ENCODE assay signal across 22 cellular contexts in genomic region chr13:31225998-31226675, GRCh38.
"Had no signal": no experiment of that assay in that cellular context is flagged by ENCODE, and none has a peak within 500 bp of the region (broad histone marks: within the 10 kb centered on the region; RNA-seq: fewer than 3 reads in every experiment).

No MANE protein-coding gene starts in this region.

- H3K4me3 ChIP-seq: breast epithelium, colonic mucosa, dorsolateral prefrontal cortex, esophagus squamous epithelium, gastroesophageal sphincter, heart right ventricle, left lung, thoracic aorta had no signal

- H3K27ac Mint-ChIP-seq: activated naive CD8-positive, alpha-beta T cell; activated T-cell treated with anti-CD3 and anti-CD28 coated beads, Interleukin-2, amount 50 U/mL, for 24 hours; activated T-helper 17 cell treated with anti-CD3 and anti-CD28 coated beads, Interleukin-2, amount 50 U/mL, for 72 hours; immature natural killer cell; T-helper 2 cell treated with Interferon-gamma antibody and Interleukin-4, amounts not matched to agents 5 μg/mL and 100 μg/mL, for 36 hours; type B pancreatic cell had no signal

- ATAC-seq: activated T-helper 17 cell treated with anti-CD3 and anti-CD28 coated beads, Interleukin-2, amount 50 U/mL, for 72 hours; effector memory CD8-positive, alpha-beta T cell; gastroesophageal sphincter; left lung had no signal

- H3K36me3 ChIP-seq: breast epithelium, colonic mucosa, esophagus squamous epithelium, left lung, thoracic aorta had no signal

- H3K4me3 Mint-ChIP-seq: activated naive CD8-positive, alpha-beta T cell; activated T-cell treated with anti-CD3 and anti-CD28 coated beads, Interleukin-2, amount 50 U/mL, for 24 hours; activated T-helper 17 cell treated with anti-CD3 and anti-CD28 coated beads, Interleukin-2, amount 50 U/mL, for 72 hours; effector memory CD8-positive, alpha-beta T cell; immature natural killer cell; T-helper 2 cell treated with Interferon-gamma antibody and Interleukin-4, amounts not matched to agents 5 μg/mL and 100 μg/mL, for 36 hours; type B pancreatic cell had no signal

- H3K27me3 ChIP-seq: breast epithelium, colonic mucosa, dorsolateral prefrontal cortex, esophagus squamous epithelium, gastroesophageal sphincter, heart right ventricle, left lung had no signal

- H3K27ac ChIP-seq: breast epithelium, colonic mucosa, esophagus squamous epithelium, gastroesophageal sphincter, left lung, thoracic aorta had no signal

- H3K4me1 ChIP-seq: breast epithelium, colonic mucosa, esophagus squamous epithelium, gastroesophageal sphincter, left lung had no signal

- H3K9me3 ChIP-seq: breast epithelium, colonic mucosa, esophagus squamous epithelium, gastroesophageal sphincter, heart right ventricle, left lung, thoracic aorta had no signal

- H3K9me3 Mint-ChIP-seq: activated T-cell treated with anti-CD3 and anti-CD28 coated beads, Interleukin-2, amount 50 U/mL, for 24 hours; activated T-helper 17 cell treated with anti-CD3 and anti-CD28 coated beads, Interleukin-2, amount 50 U/mL, for 72 hours; effector memory CD8-positive, alpha-beta T cell; immature natural killer cell; T-helper 2 cell treated with Interferon-gamma antibody and Interleukin-4, amounts not matched to agents 5 μg/mL and 100 μg/mL, for 36 hours; type B pancreatic cell had no signal

- H3K4me1 Mint-ChIP-seq: activated T-helper 17 cell treated with anti-CD3 and anti-CD28 coated beads, Interleukin-2, amount 50 U/mL, for 72 hours; immature natural killer cell had no signal

- H3K27me3 Mint-ChIP-seq: activated naive CD8-positive, alpha-beta T cell; activated T-cell treated with anti-CD3 and anti-CD28 coated beads, Interleukin-2, amount 50 U/mL, for 24 hours; activated T-helper 17 cell treated with anti-CD3 and anti-CD28 coated beads, Interleukin-2, amount 50 U/mL, for 72 hours; effector memory CD8-positive, alpha-beta T cell had no signal

- DNase-seq: activated CD8-positive, alpha-beta memory T cell treated with anti-CD3 and anti-CD28 coated beads for 24 hours; activated CD8-positive, alpha-beta memory T cell treated with anti-CD3 and anti-CD28 coated beads, Interleukin-2, amount 50 U/mL, for 4 hours; activated T-cell treated with anti-CD3 and anti-CD28 coated beads, Interleukin-2, amount 50 U/mL, for 24 hours; amniotic stem cell; colonic mucosa; dorsolateral prefrontal cortex; effector memory CD8-positive, alpha-beta T cell; esophagus squamous epithelium; heart right ventricle; immature natural killer cell; left lung; mammary epithelial cell; posterior cingulate gyrus; stimulated activated CD4-positive, alpha-beta T cell treated with anti-CD3 and anti-CD28 coated beads, Interleukin-2, amount 100 ng/mL, for 48 hours; stimulated activated naive CD4-positive, alpha-beta T cell had no signal
